ENCODE assay signal across 13 cellular contexts in genomic region chr6:32965901-32966300, GRCh38. TPM values are rescaled to one million over a fixed set of nuclear protein-coding genes. Genes with fewer than 3 reads are reported as not detected.
DNase-seq lines count a peak whose midpoint lies in the region; ATAC-seq and TF ChIP-seq lines count a peak whose summit lies in the region.
"Had no signal": no experiment of that assay in that cellular context is flagged by ENCODE, and none has a peak within 500 bp of the region (broad histone marks: within the 10 kb centered on the region; RNA-seq: fewer than 3 reads in every experiment).

No MANE protein-coding gene starts in this region.

- TF ChIP-seq EP300 in stomach (IDR thresholded peaks at IDR 0.05): no peak

- H3K36me3 Mint-ChIP-seq in activated naive CD4-positive, alpha-beta T cell treated with anti-CD3 and anti-CD28 coated beads, Interleukin-2, amount 50 U/mL, for 24 hours: no peaks in the 10 kb centered on the region
- H3K36me3 Mint-ChIP-seq in activated naive CD4-positive, alpha-beta T cell treated with anti-CD3 and anti-CD28 coated beads, Interleukin-2, amount 50 U/mL, for 72 hours: peaks cover 29 to 36% of the 10 kb centered on the region in 2 donors
- peaks cover 15% of the 10 kb centered on the region for H3K36me3 Mint-ChIP-seq in GM23338 (ENCODE audit: low read depth)

- TF ChIP-seq POLR2A in stomach (IDR thresholded peaks at IDR 0.05): no peak

- H3K9me3 ChIP-seq in fibroblast of lung (ENCODE audit: control insufficient read depth, insufficient read depth, low read depth, low read length): no peaks in the 10 kb centered on the region
- H3K9me3 ChIP-seq in stomach: no peaks in the 10 kb centered on the region
- H3K9me3 ChIP-seq: left lung had no signal

- H3K4me3 ChIP-seq in fibroblast of lung (replicated peaks in 1 of 4; ENCODE audit: control extremely low read depth in 1 of 4, insufficient read depth in 1 of 4, low read depth in 3 of 4, low read length in 4 of 4) (no peak overlapping the region), stomach (no peak overlapping the region), GM23338 (no peak overlapping the region)
- H3K4me3 ChIP-seq: left lung had no signal

- no peak overlapping the region for H3K9ac ChIP-seq in fibroblast of lung (ENCODE audit: insufficient read depth, low read length)

- ATAC-seq in activated naive CD4-positive, alpha-beta T cell treated with anti-CD3 and anti-CD28 coated beads, Interleukin-2, amount 50 U/mL, for 72 hours: no peak
- no peak for ATAC-seq in GM18867 (IDR thresholded peaks at IDR 0.05; ENCODE audit: unreplicated experiment)
- ATAC-seq in GM23338: no peak
- ATAC-seq: left lung had no signal

- H3K27ac Mint-ChIP-seq in activated naive CD4-positive, alpha-beta T cell treated with anti-CD3 and anti-CD28 coated beads, Interleukin-2, amount 50 U/mL, for 24 hours: peak overlapping the region; percentile 76
- peak overlapping the region in 1 of 2 donors; percentile 97 for H3K27ac Mint-ChIP-seq in activated naive CD4-positive, alpha-beta T cell treated with anti-CD3 and anti-CD28 coated beads, Interleukin-2, amount 50 U/mL, for 72 hours
- no peak overlapping the region for H3K27ac Mint-ChIP-seq in GM23338
- H3K27ac Mint-ChIP-seq: H9 had no signal

- peaks cover 13% of the 10 kb centered on the region for H3K4me1 ChIP-seq in fibroblast of lung (ENCODE audit: control insufficient read depth, extremely low read depth, insufficient read depth, low read length)
- H3K4me1 ChIP-seq in stomach: peaks cover 19 to 36% (median 19%) of the 10 kb centered on the region in 4 donors
- H3K4me1 ChIP-seq in GM23338 (ENCODE audit: insufficient read depth): peaks cover 5% of the 10 kb centered on the region; the same call in 1 of the 2 replicates

- WGBS in stomach, 5 donors: 86 to 97% (median 91%) methylated on average over 5 of the region's 5 CpGs

- H3K4me3 Mint-ChIP-seq in activated naive CD4-positive, alpha-beta T cell treated with anti-CD3 and anti-CD28 coated beads, Interleukin-2, amount 50 U/mL, for 24 hours: no peak overlapping the region
- no peak overlapping the region for H3K4me3 Mint-ChIP-seq in GM23338

- H3K4me2 ChIP-seq in fibroblast of lung (ENCODE audit: extremely low read depth, insufficient read depth, low read length) (peak overlapping the region; percentile 44), GM23338 (no peak overlapping the region)

- peaks cover 54% of the 10 kb centered on the region for H3K4me1 Mint-ChIP-seq in activated naive CD4-positive, alpha-beta T cell treated with anti-CD3 and anti-CD28 coated beads, Interleukin-2, amount 50 U/mL, for 24 hours
- peaks cover 11% of the 10 kb centered on the region for H3K4me1 Mint-ChIP-seq in GM23338

- H3K36me3 ChIP-seq in fibroblast of lung (ENCODE audit: control insufficient read depth, insufficient read depth, low read length) (no peaks in the 10 kb centered on the region), stomach (no peaks in the 10 kb centered on the region), GM23338 (ENCODE audit: insufficient read depth) (no peaks in the 10 kb centered on the region)
- H3K36me3 ChIP-seq: left lung had no signal

- TF ChIP-seq CTCF in VCaP (conservative IDR thresholded peaks at IDR 0.05) (no peak), fibroblast of lung (conservative IDR thresholded peaks at IDR 0.05 in 1 of 2, IDR thresholded peaks at IDR 0.05 in 1 of 2; ENCODE audit: low read depth in 1 of 2, low read length in 2 of 2) (no peak), stomach (IDR thresholded peaks at IDR 0.05) (no peak), GM23338 (conservative IDR thresholded peaks at IDR 0.05; ENCODE audit: low read depth in 2 of 2) (no peak)

- peak overlapping the region; percentile 100 for H3K27ac ChIP-seq in VCaP
- H3K27ac ChIP-seq in fibroblast of lung (ENCODE audit: insufficient read depth, low read length): no peak overlapping the region
- H3K27ac ChIP-seq in stomach: peak overlapping the region in 3 of 5 donors; percentile 99 to 100 (median 99)
- no peak overlapping the region for H3K27ac ChIP-seq in GM23338 (ENCODE audit: low read depth)

- no peaks in the 10 kb centered on the region for H3K9me3 Mint-ChIP-seq in activated naive CD4-positive, alpha-beta T cell treated with anti-CD3 and anti-CD28 coated beads, Interleukin-2, amount 50 U/mL, for 24 hours
- peaks cover 0 to 7% of the 10 kb centered on the region in 2 donors for H3K9me3 Mint-ChIP-seq in activated naive CD4-positive, alpha-beta T cell treated with anti-CD3 and anti-CD28 coated beads, Interleukin-2, amount 50 U/mL, for 72 hours
- no peaks in the 10 kb centered on the region for H3K9me3 Mint-ChIP-seq in GM23338

- H2AFZ ChIP-seq in fibroblast of lung (ENCODE audit: low read length) (no peak overlapping the region), GM23338 (no peak overlapping the region)

- peaks cover 10% of the 10 kb centered on the region for H3F3A ChIP-seq in GM23338 (replicated peaks; ENCODE audit: low read depth)

- H3K79me2 ChIP-seq in fibroblast of lung (ENCODE audit: control insufficient read depth, insufficient read depth, low read length): peaks cover 8% of the 10 kb centered on the region
- peaks cover 30% of the 10 kb centered on the region for H3K79me2 ChIP-seq in GM23338 (replicated peaks; ENCODE audit: insufficient read depth)

- no peaks in the 10 kb centered on the region for H3K27me3 Mint-ChIP-seq in activated naive CD4-positive, alpha-beta T cell treated with anti-CD3 and anti-CD28 coated beads, Interleukin-2, amount 50 U/mL, for 24 hours
- peaks cover 13% of the 10 kb centered on the region for H3K27me3 Mint-ChIP-seq in GM23338 (ENCODE audit: insufficient read depth, low read depth, poor library complexity)

- H3K9me2 ChIP-seq in GM23338 (ENCODE audit: insufficient read depth): no peaks in the 10 kb centered on the region

- intact Hi-C loops in stomach (cut with DNase I; ENCODE audit: low total_unique reads): no loop called here

- no peak for DNase-seq in activated naive CD4-positive, alpha-beta T cell treated with anti-CD3 and anti-CD28 coated beads, Interleukin-2, amount 50 U/mL, for 72 hours (ENCODE audit: low spot score in 2 of 2)
- DNase-seq in fibroblast of lung (ENCODE audit: low read depth in 2 of 2): no peak
- no peak for DNase-seq in stomach
- DNase-seq in islet precursor cell: no peak
- DNase-seq in GM23338 (ENCODE audit: low spot score): no peak
- DNase-seq: H9, left lung, NCI-H1048, NCI-H446 had no signal

- H4K20me1 ChIP-seq in fibroblast of lung (ENCODE audit: control insufficient read depth, extremely low read depth, insufficient read depth, low read length) (no peaks in the 10 kb centered on the region), GM23338 (replicated peaks; ENCODE audit: insufficient read depth) (no peaks in the 10 kb centered on the region; the same call in none of the 2 replicates)

- H3K27me3 ChIP-seq in fibroblast of lung (ENCODE audit: control insufficient read depth, insufficient read depth, low read length) (no peaks in the 10 kb centered on the region), stomach (no peaks in the 10 kb centered on the region), GM23338 (ENCODE audit: insufficient read depth) (no peaks in the 10 kb centered on the region)
- H3K27me3 ChIP-seq: left lung had no signal

TF ChIP-seq in GM23338, 12 proteins besides CTCF, POLR2A, EP300 and RAD21 (continues in another document):
- TF ChIP-seq ZNF114 (CRISPR knock-in tag; IDR thresholded peaks at IDR 0.05) (no peak), STAT1 (IDR thresholded peaks at IDR 0.05; ENCODE audit: unreplicated experiment) (no peak)

RNA-seq across cellular contexts. Expression of gene BRD2, which starts 2.5 kb away (rescaled TPM):
- total RNA-seq in activated naive CD4-positive, alpha-beta T cell treated with anti-CD3 and anti-CD28 coated beads, Interleukin-2, amount 50 U/mL, for 72 hours: 100 to 1,000 TPM; 216 to 254 TPM
- total RNA-seq in fibroblast of lung (59.3 and 75.6 TPM in 2 replicates), stomach (100 to 1,000 TPM; 111 to 538 (median 190) TPM)
- polyA plus RNA-seq in fibroblast of lung (126 and 154 TPM in 2 replicates), stomach (10 to 100 TPM; 70.7 to 78.7 (median 74.4) TPM), GM23338 (2016; fragmentation: Nextera tagmentation; extraction: Ambion mirVana) (81.9 and 84.9 TPM in 2 replicates)
- polyA plus RNA-seq in fibroblast of lung (2012): 97.2 and 108 TPM in 2 replicates
- 103 and 130 TPM in 2 replicates for polyA minus RNA-seq in fibroblast of lung (ENCODE audit: low replicate concordance)
- total RNA-seq in GM23338 (2014; rRNA removed; shearing (Covaris generic)): 169 and 182 TPM in 2 replicates

RNA-seq across cellular contexts. Expression of gene HLA-DMA, which starts 13.0 kb away (rescaled TPM):
- 10 to 100 TPM; 23.0 to 33.5 TPM for total RNA-seq in activated naive CD4-positive, alpha-beta T cell treated with anti-CD3 and anti-CD28 coated beads, Interleukin-2, amount 50 U/mL, for 72 hours
- total RNA-seq in fibroblast of lung (9.8 and 12.1 TPM in 2 replicates), stomach (100 to 1,000 TPM in 1 of 5 donors, 10 to 100 TPM in 2, 1 to 10 TPM in 1, under 1 TPM in 1; 0.87 to 129 (median 34.4) TPM)
- polyA plus RNA-seq in fibroblast of lung (3.7 and 7.1 TPM in 2 replicates), stomach (10 to 100 TPM; 15.1 to 93.2 (median 30.0) TPM), GM23338 (2016; fragmentation: Nextera tagmentation; extraction: Ambion mirVana) (6.2 and 8.1 TPM in 2 replicates)
- 6.0 and 13.7 TPM in 2 replicates for polyA plus RNA-seq in fibroblast of lung (2012)
- polyA minus RNA-seq in fibroblast of lung (ENCODE audit: low replicate concordance): 4.1 and 20.2 TPM in 2 replicates
- 3.5 and 5.2 TPM in 2 replicates for total RNA-seq in GM23338 (2014; rRNA removed; shearing (Covaris generic))

RNA-seq across cellular contexts. Expression of gene HLA-DMB, which starts 25.1 kb away (rescaled TPM):
- total RNA-seq in activated naive CD4-positive, alpha-beta T cell treated with anti-CD3 and anti-CD28 coated beads, Interleukin-2, amount 50 U/mL, for 72 hours: 1 to 10 TPM; 2.8 to 4.5 TPM
- total RNA-seq in fibroblast of lung (0.51 and 0.83 TPM in 2 replicates), stomach (10 to 100 TPM in 2 of 5 donors, 1 to 10 TPM in 2, not detected in 1; 7.6 to 27.1 (median 13.4) TPM)
- polyA plus RNA-seq in fibroblast of lung (0.28 TPM in 2 replicates), stomach (10 to 100 TPM in 2 of 3 donors, 1 to 10 TPM in 1; 8.1 to 25.3 (median 11.8) TPM), GM23338 (2016; fragmentation: Nextera tagmentation; extraction: Ambion mirVana) (0.70 and 1.4 TPM in 2 replicates)
- polyA plus RNA-seq in fibroblast of lung (2012): 0.09 and 0.15 TPM in 2 replicates
- not detected in 2 replicates for polyA minus RNA-seq in fibroblast of lung (ENCODE audit: low replicate concordance)
- 1.3 and 1.6 TPM in 2 replicates for total RNA-seq in GM23338 (2014; rRNA removed; shearing (Covaris generic))
- total RNA-seq: osteocyte had no signal

RNA-seq across cellular contexts. Expression of gene HLA-DOA, which starts 43.5 kb away (rescaled TPM):
- 1 to 10 TPM; 1.8 to 3.2 TPM for total RNA-seq in activated naive CD4-positive, alpha-beta T cell treated with anti-CD3 and anti-CD28 coated beads, Interleukin-2, amount 50 U/mL, for 72 hours
- total RNA-seq in fibroblast of lung: not detected in 2 replicates
- not detected in 2 replicates for polyA plus RNA-seq in fibroblast of lung
- polyA plus RNA-seq in fibroblast of lung (2012): not detected in 2 replicates
- polyA minus RNA-seq in fibroblast of lung (ENCODE audit: low replicate concordance): not detected in 2 replicates
- total RNA-seq in stomach: 1 to 10 TPM in 2 of 5 donors, under 1 TPM in 2, not detected in 1; 0.45 to 3.9 (median 1.9) TPM
- 1 to 10 TPM in 1 of 3 donors, under 1 TPM in 2; 0.62 to 2.1 (median 0.92) TPM for polyA plus RNA-seq in stomach
- 30.5 and 34.2 TPM in 2 replicates for total RNA-seq in GM23338 (2014; rRNA removed; shearing (Covaris generic))
- 4.8 TPM in 2 replicates for polyA plus RNA-seq in GM23338 (2016; fragmentation: Nextera tagmentation; extraction: Ambion mirVana)
- total RNA-seq: osteocyte had no signal

Comparison
In these comparisons a context has a peak if more than half of its experiments do, and no peak if none do; other contexts are left out.
1. H3K27ac ChIP-seq: peak in VCaP (single experiment) and stomach (3 of 5); none in fibroblast of lung (single experiment) and GM23338 (single experiment).